Comparison of ENCODE assay signal across 9 cellular contexts in the genomic region with DNA sequence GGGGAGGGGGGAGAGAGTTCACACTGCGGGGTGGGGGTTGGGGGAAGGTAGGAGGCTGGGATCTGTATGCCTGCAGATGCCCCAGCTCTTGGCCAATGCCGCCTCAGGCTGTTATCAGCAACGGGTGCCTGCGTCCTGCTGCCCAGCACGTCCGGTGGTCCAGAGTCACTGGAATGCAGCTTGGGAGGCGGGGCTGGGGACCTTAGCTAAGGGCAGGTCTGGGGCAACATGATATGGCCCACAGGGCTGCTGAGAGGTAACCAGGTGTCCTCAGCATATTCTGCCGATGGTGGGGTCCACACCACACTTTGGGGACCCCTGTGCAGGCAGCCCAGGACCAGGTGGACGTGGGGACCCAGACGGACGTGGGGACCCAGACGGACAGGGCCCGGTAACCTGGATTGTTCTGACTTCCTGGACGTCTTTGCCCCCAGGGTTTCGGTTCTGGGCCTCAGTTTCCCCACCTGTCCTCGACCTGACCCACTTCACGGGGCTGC. TPM values are rescaled to one million over a fixed set of nuclear protein-coding genes. Genes with fewer than 3 reads are reported as not detected.
DNase-seq lines count a peak whose midpoint lies in the region; ATAC-seq and TF ChIP-seq lines count a peak whose summit lies in the region.
"Had no signal": no experiment of that assay in that cellular context is flagged by ENCODE, and none has a peak within 500 bp of the region (broad histone marks: within the 10 kb centered on the region; RNA-seq: fewer than 3 reads in every experiment).

No MANE protein-coding gene starts in this region.

- ATAC-seq in heart left ventricle, result no peak
- no peak for ATAC-seq in Right ventricle myocardium superior (ENCODE audit: poor library complexity)
- no peak for ATAC-seq in RWPE2 (ENCODE audit: low read depth)
- ATAC-seq in upper lobe of right lung, result peak; percentile 1
- no peak for ATAC-seq in GM21526 (IDR thresholded peaks at IDR 0.05; ENCODE audit: low FRiP score, unreplicated experiment)

- H3K27me3 ChIP-seq in heart left ventricle (peaks cover 29 to 76% (median 51%) of the 10 kb centered on the region in 9 donors), RWPE2 (ENCODE audit: insufficient read depth, poor library complexity, severe bottlenecking) (peaks cover 6% of the 10 kb centered on the region), upper lobe of right lung (no peaks in the 10 kb centered on the region)

- H3K4me3 ChIP-seq in heart left ventricle (peak overlapping the region in 7 of 12 donors; percentile 30 to 80 (median 47)), RWPE2 (ENCODE audit: severe bottlenecking) (peak overlapping the region; percentile 38), upper lobe of right lung (peak overlapping the region; percentile 62)

- intact Hi-C loops in heart left ventricle (cut with DNase I), result no loop called here
- intact Hi-C loops in Right ventricle myocardium superior (cut with DNase I), result no loop called here
- intact Hi-C loops in upper lobe of right lung (cut with DNase I), result no loop called here

- no peak for TF ChIP-seq CTCF in heart left ventricle (IDR thresholded peaks at IDR 0.05)
- TF ChIP-seq CTCF in RWPE2 (IDR thresholded peaks at IDR 0.05; ENCODE audit: poor library complexity, severe bottlenecking), result no peak
- TF ChIP-seq CTCF in upper lobe of right lung (IDR thresholded peaks at IDR 0.05), result no peak

- peaks cover 5 to 52% (median 24%) of the 10 kb centered on the region in 12 donors for H3K4me1 ChIP-seq in heart left ventricle
- H3K4me1 ChIP-seq in RWPE2 (ENCODE audit: insufficient read depth, poor library complexity, severe bottlenecking), result peaks cover 17% of the 10 kb centered on the region
- H3K4me1 ChIP-seq in upper lobe of right lung, result peaks cover 54% of the 10 kb centered on the region

- H3K36me3 ChIP-seq in heart left ventricle, result peaks cover 0 to 16% (median 0%) of the 10 kb centered on the region in 9 donors
- H3K36me3 ChIP-seq in RWPE2 (ENCODE audit: low read depth), result no peaks in the 10 kb centered on the region
- H3K36me3 ChIP-seq in upper lobe of right lung, result no peaks in the 10 kb centered on the region

- no peaks in the 10 kb centered on the region for H3K9me3 ChIP-seq in heart left ventricle
- H3K9me3 ChIP-seq in RWPE2 (ENCODE audit: severe bottlenecking), result no peaks in the 10 kb centered on the region
- H3K9me3 ChIP-seq in upper lobe of right lung, result no peaks in the 10 kb centered on the region

- DNase-seq in heart left ventricle (peak in 1 of 5 donors; percentile 61), Right ventricle myocardium superior (no peak), RWPE2 (ENCODE audit: low spot score) (no peak), islet precursor cell (peak; percentile 95), upper lobe of right lung (no peak), NCI-H2029 (lab: John Stamatoyannopoulos, UW) (no peak), KG1 (lab: John Stamatoyannopoulos, UW) (no peak)
- DNase-seq: DMS79 had no signal

- no peak for TF ChIP-seq POLR2A in heart left ventricle (IDR thresholded peaks at IDR 0.05)

- H3K27ac ChIP-seq in heart left ventricle, result peak overlapping the region in 2 of 12 donors; percentile 82 to 97
- H3K27ac ChIP-seq in RWPE2 (ENCODE audit: poor library complexity, severe bottlenecking), result peak overlapping the region; percentile 79
- peak overlapping the region; percentile 79 for H3K27ac ChIP-seq in upper lobe of right lung

- whole genome bisulfite sequencing in heart left ventricle, 4 donors, result 25 to 28% (median 26%) methylated on average over 16 to 17 of the region's 17 CpGs

RNA-seq across cellular contexts. Expression of a gene that starts 0.7 kb away (rescaled TPM):
- total RNA-seq in heart left ventricle, result 10 to 100 TPM in 3 of 9 donors, 1 to 10 TPM in 6; 1.6 to 38.2 (median 5.1) TPM
- 1 to 10 TPM; 4.1 to 4.7 TPM for polyA plus RNA-seq in heart left ventricle
- 5.1 TPM for total RNA-seq in Right ventricle myocardium superior
- total RNA-seq in upper lobe of right lung, result 98.2 TPM

RNA-seq across cellular contexts. Expression of a gene that starts 26.4 kb away (rescaled TPM):
- 10 to 100 TPM in 4 of 9 donors, 1 to 10 TPM in 5; 5.9 to 12.4 (median 9.2) TPM for total RNA-seq in heart left ventricle
- polyA plus RNA-seq in heart left ventricle, result 1 to 10 TPM; 2.9 to 8.8 TPM
- total RNA-seq in Right ventricle myocardium superior, result 5.2 TPM
- 51.0 TPM for total RNA-seq in upper lobe of right lung

RNA-seq across cellular contexts. Expression of a gene that starts 28.9 kb away (rescaled TPM):
- total RNA-seq in heart left ventricle, result 100 to 1,000 TPM; 116 to 220 (median 139) TPM
- polyA plus RNA-seq in heart left ventricle, result 100 to 1,000 TPM; 161 to 209 TPM
- total RNA-seq in Right ventricle myocardium superior, result 146 TPM
- total RNA-seq in upper lobe of right lung, result 155 TPM

RNA-seq across cellular contexts. Expression of a gene that starts 37.5 kb away (rescaled TPM):
- total RNA-seq in heart left ventricle (100 to 1,000 TPM; 251 to 590 (median 289) TPM), Right ventricle myocardium superior (345 TPM), upper lobe of right lung (387 TPM)
- 100 to 1,000 TPM; 377 to 558 TPM for polyA plus RNA-seq in heart left ventricle

RNA-seq across cellular contexts. Expression of a gene that starts 39.9 kb away (rescaled TPM):
- total RNA-seq in heart left ventricle, result 10 to 100 TPM; 26.2 to 98.5 (median 61.6) TPM
- polyA plus RNA-seq in heart left ventricle, result 10 to 100 TPM; 43.8 to 45.3 TPM
- 69.8 TPM for total RNA-seq in Right ventricle myocardium superior
- 220 TPM for total RNA-seq in upper lobe of right lung
